8 cellular contexts compared by ENCODE assay signal in the genomic region with DNA sequence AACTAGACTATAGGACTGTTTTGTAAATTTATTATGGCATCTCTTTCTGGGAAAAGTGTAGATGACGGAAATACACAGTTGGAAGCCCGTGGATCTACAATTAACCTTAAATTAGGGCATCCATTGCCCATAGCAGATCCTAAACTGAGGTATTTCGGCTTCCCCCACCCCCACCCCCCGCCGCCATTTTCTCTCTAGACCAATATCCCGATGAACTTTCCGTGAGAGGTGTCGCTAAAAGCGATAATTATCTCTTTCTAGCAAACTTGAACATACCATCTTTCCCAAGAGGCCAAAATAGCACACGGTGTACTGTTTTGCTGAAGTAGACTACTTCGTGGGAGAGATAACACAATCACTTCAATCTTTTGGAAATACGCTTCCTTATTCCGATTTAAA. TPM values are rescaled to one million over a fixed set of nuclear protein-coding genes. Genes with fewer than 3 reads are reported as not detected.
DNase-seq lines count a peak whose midpoint lies in the region; ATAC-seq and TF ChIP-seq lines count a peak whose summit lies in the region.

No MANE protein-coding gene starts in this region.

- no peaks in the 10 kb centered on the region for H3K9me3 ChIP-seq in osteoblast (ENCODE audit: low read depth, low read length)

- H3K4me3 ChIP-seq in GM08714 (ENCODE audit: low read length): peak overlapping the region; percentile 75; the same call in 1 of the 2 replicates
- H3K4me3 ChIP-seq in osteoblast (ENCODE audit: insufficient read depth, low read length): peak overlapping the region; percentile 82

- H3K79me2 ChIP-seq in osteoblast (ENCODE audit: insufficient read depth, low read length): peaks cover 36% of the 10 kb centered on the region

- no peaks in the 10 kb centered on the region for H3K4me1 ChIP-seq in osteoblast (ENCODE audit: insufficient read depth, low read length)

- H3K27ac Mint-ChIP-seq in endothelial cell (ENCODE audit: unreplicated experiment): peak overlapping the region; percentile 97

- no peak for TF ChIP-seq CTCF in endothelial cell (IDR thresholded peaks at IDR 0.05; ENCODE audit: unreplicated experiment)
- no peak for TF ChIP-seq CTCF in osteoblast (IDR thresholded peaks at IDR 0.05; ENCODE audit: extremely low read depth, low read depth, low read length)

- H3K27me3 ChIP-seq in osteoblast (ENCODE audit: insufficient read depth, low read length): no peaks in the 10 kb centered on the region

- peaks cover 14% of the 10 kb centered on the region for H3K4me1 Mint-ChIP-seq in endothelial cell (ENCODE audit: unreplicated experiment)

- peaks cover 3% of the 10 kb centered on the region for H3K36me3 Mint-ChIP-seq in endothelial cell (ENCODE audit: low read depth, unreplicated experiment)

- H4K20me1 ChIP-seq in osteoblast (ENCODE audit: insufficient read depth, low read length): no peaks in the 10 kb centered on the region

- peak overlapping the region; percentile 51 for H2AFZ ChIP-seq in osteoblast (ENCODE audit: low read length)

- H3K9me3 Mint-ChIP-seq in endothelial cell (ENCODE audit: unreplicated experiment): no peaks in the 10 kb centered on the region

- ATAC-seq in HG03432 (IDR thresholded peaks at IDR 0.05; ENCODE audit: unreplicated experiment): no peak

- no peaks in the 10 kb centered on the region for H3K36me3 ChIP-seq in osteoblast (ENCODE audit: insufficient read depth, low read length)

- peak overlapping the region; percentile 79 for H3K4me2 ChIP-seq in osteoblast (ENCODE audit: insufficient read depth, low read length)

- peaks cover 2% of the 10 kb centered on the region for H3K27me3 Mint-ChIP-seq in endothelial cell (ENCODE audit: unreplicated experiment)

- peak overlapping the region; percentile 92 for H3K4me3 Mint-ChIP-seq in endothelial cell (ENCODE audit: unreplicated experiment)

- DNase-seq in OCI-M1 (lab: John Stamatoyannopoulos, UW): peak; percentile 58
- DNase-seq in endothelial cell (ENCODE audit: low spot score): no peak
- peak; percentile 80 for DNase-seq in osteoblast (ENCODE audit: insufficient read length, low spot score, missing footprints)
- DNase-seq in NCI-H345 treated with DMSO at 0.1 percent for 48 hours (lab: John Stamatoyannopoulos, UW; ENCODE audit: unreplicated experiment): no peak
- no peak for DNase-seq in SKM-1 treated with dmso at 0.1 percent for 144 hours (lab: John Stamatoyannopoulos, UW; ENCODE audit: unreplicated experiment)
- no peak for DNase-seq in central memory CD4-positive, alpha-beta T cell

- peak overlapping the region; percentile 98 for H3K27ac ChIP-seq in osteoblast (ENCODE audit: low read depth, low read length)

RNA-seq across cellular contexts. Expression of gene KLHL15, which starts 0.6 kb away (rescaled TPM):
- total RNA-seq in endothelial cell (ENCODE audit: unreplicated experiment) (5.6 TPM), osteoblast (8.3 and 8.7 TPM in 2 replicates)

RNA-seq across cellular contexts. Expression of gene EIF2S3, which starts 28.4 kb away (rescaled TPM):
- total RNA-seq in endothelial cell (ENCODE audit: unreplicated experiment) (258 TPM), osteoblast (374 and 474 TPM in 2 replicates)

Comparison
In these comparisons a context has a peak if more than half of its experiments do, and no peak if none do; other contexts are left out.
1. DNase-seq: peak in OCI-M1 (single experiment) and osteoblast (single experiment); none in endothelial cell (single experiment), NCI-H345 treated with DMSO at 0.1 percent for 48 hours (single experiment), SKM-1 treated with dmso at 0.1 percent for 144 hours (single experiment) and central memory CD4-positive, alpha-beta T cell (single experiment).